ENCODE assay signal across 9 cellular contexts in genomic region chr2:8049851-8050571, GRCh38.
DNase-seq lines count a peak whose midpoint lies in the region; ATAC-seq lines count a peak whose summit lies in the region.
"Had no signal": no experiment of that assay in that cellular context is flagged by ENCODE, and none has a peak within 500 bp of the region (broad histone marks: within the 10 kb centered on the region; RNA-seq: fewer than 3 reads in every experiment).

No MANE protein-coding gene starts in this region.

- no peak overlapping the region for H2BK5ac ChIP-seq in mesenchymal stem cell (ENCODE audit: low read depth, low read length, poor library complexity, severe bottlenecking)

- no peaks in the 10 kb centered on the region for H3K27me3 ChIP-seq in mesenchymal stem cell (ENCODE audit: control insufficient read depth in 1 of 2, insufficient read depth in 1 of 2, low read length in 2 of 2)

- peak overlapping the region; percentile 93 for H3K27ac Mint-ChIP-seq in activated T-helper 1 cell treated with anti-CD3 and anti-CD28 coated beads, Interleukin-12 subunit alpha, Interleukin-12 subunit beta, Interleukin-2, Interleukin-4 antibody, amounts not matched to agents 30 ng/mL and 10 ng/mL and 1 ng/mL, durations not matched to agents 14 hours and 24 hours and 36 hours
- H3K27ac Mint-ChIP-seq: B cell had no signal

- no peak overlapping the region for H3K14ac ChIP-seq in mesenchymal stem cell (ENCODE audit: low read length in 2 of 2)

- no peak overlapping the region for H3K18ac ChIP-seq in mesenchymal stem cell (ENCODE audit: low read depth in 1 of 2, low read length in 2 of 2)

- H3K4me1 ChIP-seq in mesenchymal stem cell (ENCODE audit: control insufficient read depth, insufficient read depth, low read depth, low read length) = no peaks in the 10 kb centered on the region

- no peak overlapping the region for H2BK15ac ChIP-seq in mesenchymal stem cell (ENCODE audit: low read depth, poor library complexity, severe bottlenecking)

- H3K4ac ChIP-seq in mesenchymal stem cell (ENCODE audit: low read depth in 1 of 2, low read length in 2 of 2) = no peak overlapping the region

- no peak overlapping the region for H3K9ac ChIP-seq in mesenchymal stem cell (ENCODE audit: low read length)

- H3K4me2 ChIP-seq in mesenchymal stem cell (ENCODE audit: low read length, poor library complexity, severe bottlenecking) = no peak overlapping the region

- H3K79me1 ChIP-seq in mesenchymal stem cell (replicated peaks; ENCODE audit: low read length, poor library complexity, severe bottlenecking) = no peaks in the 10 kb centered on the region

- intact Hi-C loops in activated T-helper 1 cell treated with anti-CD3 and anti-CD28 coated beads, Interleukin-12 subunit alpha, Interleukin-12 subunit beta, Interleukin-2, Interleukin-4 antibody, amounts not matched to agents 30 ng/mL and 10 ng/mL and 1 ng/mL, durations not matched to agents 14 hours and 24 hours and 36 hours (cut with micrococcal nuclease) = loop anchor here (1.0 to 10.0 kb wide), 18 partner anchors 21 to 631 kb away; no protein-coding TSS in a partner anchor

- no peak overlapping the region for H3K4me3 ChIP-seq in mesenchymal stem cell (ENCODE audit: insufficient read depth in 1 of 2, low read depth in 1 of 2, low read length in 2 of 2)

- 90% methylated on average over 3 of the region's 3 CpGs for WGBS in mesenchymal stem cell

- H4K8ac ChIP-seq in mesenchymal stem cell (ENCODE audit: low read length) = no peak overlapping the region

- H3K23ac ChIP-seq in mesenchymal stem cell (ENCODE audit: low read length in 2 of 2) = no peak overlapping the region

- H2BK12ac ChIP-seq in mesenchymal stem cell (ENCODE audit: low read length in 2 of 2) = no peak overlapping the region

- peaks cover 48% of the 10 kb centered on the region for H3K4me1 Mint-ChIP-seq in activated T-helper 1 cell treated with anti-CD3 and anti-CD28 coated beads, Interleukin-12 subunit alpha, Interleukin-12 subunit beta, Interleukin-2, Interleukin-4 antibody, amounts not matched to agents 30 ng/mL and 10 ng/mL and 1 ng/mL, durations not matched to agents 14 hours and 24 hours and 36 hours (ENCODE audit: low read depth)
- H3K4me1 Mint-ChIP-seq: B cell had no signal

- H3K9me3 Mint-ChIP-seq in activated T-helper 1 cell treated with anti-CD3 and anti-CD28 coated beads, Interleukin-12 subunit alpha, Interleukin-12 subunit beta, Interleukin-2, Interleukin-4 antibody, amounts not matched to agents 30 ng/mL and 10 ng/mL and 1 ng/mL, durations not matched to agents 14 hours and 24 hours and 36 hours = peaks cover 23% of the 10 kb centered on the region

- DNase-seq in activated T-cell treated with anti-CD3 and anti-CD28 coated beads for 48 hours (ENCODE audit: low read depth) (peak; percentile 59), mesenchymal stem cell (no peak), NCI-H774 (lab: John Stamatoyannopoulos, UW) (no peak), NCI-H2081 treated with DMSO at 0.1 percent for 48 hours (lab: John Stamatoyannopoulos, UW) (no peak)
- DNase-seq in activated T-cell treated with anti-CD3 and anti-CD28 coated beads, Interleukin-2, amount 50 U/mL, for 1 hour = no peak
- DNase-seq in activated T-helper 1 cell treated with anti-CD3 and anti-CD28 coated beads, Interleukin-12 subunit alpha, Interleukin-12 subunit beta, Interleukin-2, Interleukin-4 antibody, amounts not matched to agents 30 ng/mL and 10 ng/mL and 1 ng/mL, durations not matched to agents 14 hours and 24 hours and 36 hours (ENCODE audit: low spot score) = peak; percentile 52
- DNase-seq in stimulated activated naive CD8-positive, alpha-beta T cell treated with anti-CD3 and anti-CD28 coated beads, Interleukin-15, Interleukin-2, amounts not matched to agents 100 U/mL and 50 U/mL, for 24 hours = peak; percentile 19

- H3K4me3 Mint-ChIP-seq in activated T-helper 1 cell treated with anti-CD3 and anti-CD28 coated beads, Interleukin-12 subunit alpha, Interleukin-12 subunit beta, Interleukin-2, Interleukin-4 antibody, amounts not matched to agents 30 ng/mL and 10 ng/mL and 1 ng/mL, durations not matched to agents 14 hours and 24 hours and 36 hours = peak overlapping the region; percentile 43
- H3K4me3 Mint-ChIP-seq: B cell had no signal

- no peak overlapping the region for H2AFZ ChIP-seq in mesenchymal stem cell (ENCODE audit: low read depth, low read length)

- H4K91ac ChIP-seq in mesenchymal stem cell (ENCODE audit: low read length) = no peak overlapping the region

- H3K36me3 Mint-ChIP-seq in activated T-helper 1 cell treated with anti-CD3 and anti-CD28 coated beads, Interleukin-12 subunit alpha, Interleukin-12 subunit beta, Interleukin-2, Interleukin-4 antibody, amounts not matched to agents 30 ng/mL and 10 ng/mL and 1 ng/mL, durations not matched to agents 14 hours and 24 hours and 36 hours (ENCODE audit: low read depth) = peaks cover 6% of the 10 kb centered on the region

- no peaks in the 10 kb centered on the region for H3K9me3 ChIP-seq in mesenchymal stem cell (ENCODE audit: control insufficient read depth, low read length)

- no peak overlapping the region for H3K27ac ChIP-seq in mesenchymal stem cell (ENCODE audit: low read length, poor library complexity, severe bottlenecking)

- H3K27me3 Mint-ChIP-seq in activated T-helper 1 cell treated with anti-CD3 and anti-CD28 coated beads, Interleukin-12 subunit alpha, Interleukin-12 subunit beta, Interleukin-2, Interleukin-4 antibody, amounts not matched to agents 30 ng/mL and 10 ng/mL and 1 ng/mL, durations not matched to agents 14 hours and 24 hours and 36 hours (ENCODE audit: insufficient read depth) = no peaks in the 10 kb centered on the region

- H3K36me3 ChIP-seq in mesenchymal stem cell (ENCODE audit: control insufficient read depth in 1 of 2, insufficient read depth in 2 of 2, low read depth in 1 of 2, low read length in 2 of 2) = no peaks in the 10 kb centered on the region

- peak; percentile 91 for ATAC-seq in HG02981 (IDR thresholded peaks at IDR 0.05; ENCODE audit: unreplicated experiment)
- peak; percentile 86 for ATAC-seq in stimulated activated naive CD8-positive, alpha-beta T cell treated with anti-CD3 and anti-CD28 coated beads, Interleukin-15, Interleukin-2, amounts not matched to agents 100 U/mL and 50 U/mL, for 24 hours

- no peak overlapping the region for H2AK5ac ChIP-seq in mesenchymal stem cell (ENCODE audit: low read length, severe bottlenecking)

- H2BK120ac ChIP-seq in mesenchymal stem cell (ENCODE audit: low read depth, low read length) = no peak overlapping the region

Comparison
In these comparisons a context has a peak if more than half of its experiments do, and no peak if none do; other contexts are left out.
1. DNase-seq: peak in activated T-cell treated with anti-CD3 and anti-CD28 coated beads for 48 hours (single experiment), activated T-helper 1 cell treated with anti-CD3 and anti-CD28 coated beads, Interleukin-12 subunit alpha, Interleukin-12 subunit beta, Interleukin-2, Interleukin-4 antibody, amounts not matched to agents 30 ng/mL and 10 ng/mL and 1 ng/mL, durations not matched to agents 14 hours and 24 hours and 36 hours (single experiment) and stimulated activated naive CD8-positive, alpha-beta T cell treated with anti-CD3 and anti-CD28 coated beads, Interleukin-15, Interleukin-2, amounts not matched to agents 100 U/mL and 50 U/mL, for 24 hours (single experiment); none in activated T-cell treated with anti-CD3 and anti-CD28 coated beads, Interleukin-2, amount 50 U/mL, for 1 hour (single experiment), mesenchymal stem cell (single experiment), NCI-H774 (single experiment) and NCI-H2081 treated with DMSO at 0.1 percent for 48 hours (single experiment).